10 cellular contexts compared by ENCODE assay signal in the genomic region with DNA sequence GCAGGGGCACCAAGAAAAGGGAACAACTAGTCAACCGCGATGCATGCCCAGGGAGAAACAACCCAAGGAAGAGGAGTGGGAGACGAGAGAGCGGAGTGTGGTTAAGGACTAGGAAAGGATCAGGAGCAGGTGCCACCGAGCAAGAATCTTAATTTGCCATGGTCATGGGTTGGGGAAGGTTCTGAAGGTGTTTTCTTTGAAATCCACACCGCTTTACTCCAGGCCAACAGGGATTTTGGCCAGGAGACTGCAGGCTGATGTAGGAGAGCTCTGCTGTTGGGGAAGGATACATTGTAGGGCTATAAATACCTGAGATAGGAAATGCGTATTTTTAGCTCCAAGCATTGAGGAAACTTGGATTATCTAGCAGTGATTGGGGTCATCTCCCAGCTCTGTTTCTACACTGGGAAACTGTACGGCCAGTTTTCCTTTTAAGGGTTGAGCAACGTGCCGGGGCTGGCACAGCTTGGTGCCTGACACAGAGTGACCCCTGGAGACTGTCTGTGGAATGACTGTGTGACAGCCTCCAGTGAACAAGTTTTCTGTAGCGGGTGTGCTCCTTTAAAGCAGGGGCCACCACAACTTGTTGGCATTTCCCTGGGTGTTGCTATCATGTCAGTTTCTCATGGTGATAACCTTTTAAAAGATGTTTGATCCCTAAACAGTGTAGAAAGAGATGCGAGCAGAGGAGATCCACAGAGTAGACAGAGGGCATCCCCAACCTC. TPM values are rescaled to one million over a fixed set of nuclear protein-coding genes. Genes with fewer than 3 reads are reported as not detected.
DNase-seq lines count a peak whose midpoint lies in the region; ATAC-seq lines count a peak whose summit lies in the region.
"Had no signal": no experiment of that assay in that cellular context is flagged by ENCODE, and none has a peak within 500 bp of the region (broad histone marks: within the 10 kb centered on the region; RNA-seq: fewer than 3 reads in every experiment).

No MANE protein-coding gene starts in this region.

- in situ Hi-C loops in SK-MEL-5 (cut with HindIII; ENCODE audit: low pct_unique_long_range_greater_than_20kb, low sequenced_read_pairs) = no loop called here

- peak overlapping the region; percentile 83 for H3K27ac ChIP-seq in temporal lobe (ENCODE audit: low read depth, low read length)

- DNase-seq in H4 (ENCODE audit: low spot score) (peak; percentile 41), SK-MEL-5 (ENCODE audit: low read depth, low spot score) (peak; percentile 49), iPS-NIHi7 (ENCODE audit: extremely low spot score) (peak; percentile 76), SKM-1 treated with dmso at 0.1 percent for 144 hours (lab: John Stamatoyannopoulos, UW; ENCODE audit: unreplicated experiment) (no peak)
- DNase-seq: activated CD4-positive, CD25-positive, alpha-beta regulatory T cell treated with anti-CD3 and anti-CD28 coated beads, Interleukin-2, amount 50 U/mL, for 72 hours; MG63 had no signal

- ATAC-seq in GM19455 (IDR thresholded peaks at IDR 0.05; ENCODE audit: unreplicated experiment) = no peak
- ATAC-seq in GM21576 (IDR thresholded peaks at IDR 0.05; ENCODE audit: unreplicated experiment) = no peak

RNA-seq across cellular contexts. Expression of a gene that starts 34.2 kb away (rescaled TPM):
- 0.02 and 0.41 TPM in 2 replicates for total RNA-seq in H4 (2014; rRNA removed; shearing (Covaris generic))
- total RNA-seq in SK-MEL-5 (2014; rRNA removed; shearing (Covaris generic)) = 2.7 and 3.1 TPM in 2 replicates
- 3.6 and 5.6 TPM in 2 replicates for polyA plus RNA-seq in SK-MEL-5 (2015; cell fraction: cytosol; rRNA removed)
- 7.9 and 9.2 TPM in 2 replicates for polyA plus RNA-seq in SK-MEL-5 (2015; cell fraction: nucleus; rRNA removed)
- 18.2 TPM for total RNA-seq in temporal lobe
- total RNA-seq: chondrocyte had no signal
